ENCODE assay signal across 17 cellular contexts in the genomic region with DNA sequence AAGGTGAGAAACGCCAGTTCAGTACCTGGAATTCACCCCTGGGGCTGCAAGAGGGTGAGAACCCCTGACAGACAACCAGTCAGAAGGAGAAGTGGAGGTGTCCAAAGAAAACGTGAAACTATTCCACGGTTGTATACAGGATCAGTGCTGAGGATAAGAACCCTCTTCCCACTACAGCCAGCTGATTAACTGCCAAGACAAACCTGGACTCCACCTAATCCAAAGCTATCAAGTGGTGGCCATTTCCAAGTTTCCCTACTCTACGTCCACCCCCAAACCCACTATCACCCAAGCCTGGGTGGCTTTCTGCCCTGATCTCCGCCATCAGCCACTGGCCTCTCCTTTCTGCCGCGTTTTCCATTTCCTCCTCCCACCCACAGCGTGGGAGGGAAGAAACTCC.
A peak's percentile ranks its signal among the peaks of the same experiment; 100 is the strongest.
DNase-seq lines count a peak whose midpoint lies in the region; ATAC-seq and TF ChIP-seq lines count a peak whose summit lies in the region.
"Had no signal": no experiment of that assay in that cellular context is flagged by ENCODE, and none has a peak within 500 bp of the region (broad histone marks: within the 10 kb centered on the region; RNA-seq: fewer than 3 reads in every experiment).

No MANE protein-coding gene starts in this region.

- no peak for TF ChIP-seq EP300 in esophagus muscularis mucosa (IDR thresholded peaks at IDR 0.05)

- ATAC-seq in right cardiac atrium = peak; percentile 31 to 78
- no peak for ATAC-seq in stimulated activated effector memory CD8-positive, alpha-beta T cell treated with anti-CD3 and anti-CD28 coated beads, Interleukin-12 subunit alpha, Interleukin-12 subunit beta, amount 100 ng/mL, for 72 hours
- ATAC-seq in HG02840 (IDR thresholded peaks at IDR 0.05; ENCODE audit: low FRiP score, unreplicated experiment) = no peak
- ATAC-seq: A549; CD8-positive, alpha-beta T cell had no signal

- intact Hi-C loops in right cardiac atrium (cut with DNase I) (no loop called here), esophagus muscularis mucosa (cut with DNase I) (no loop called here)

- H3K9me3 Mint-ChIP-seq in stimulated activated effector memory CD8-positive, alpha-beta T cell treated with anti-CD3 and anti-CD28 coated beads, Interleukin-12 subunit alpha, Interleukin-12 subunit beta, amount 100 ng/mL, for 72 hours = no peaks in the 10 kb centered on the region
- H3K9me3 Mint-ChIP-seq: CD4-positive, alpha-beta T cell had no signal

- no peaks in the 10 kb centered on the region for H3K36me3 Mint-ChIP-seq in stimulated activated effector memory CD8-positive, alpha-beta T cell treated with anti-CD3 and anti-CD28 coated beads, Interleukin-12 subunit alpha, Interleukin-12 subunit beta, amount 100 ng/mL, for 72 hours
- H3K36me3 Mint-ChIP-seq: CD8-positive, alpha-beta T cell had no signal

- no peak overlapping the region for H3K27ac ChIP-seq in right cardiac atrium (ENCODE audit: low read length)
- no peak overlapping the region for H3K27ac ChIP-seq in right atrium auricular region
- no peak overlapping the region for H3K27ac ChIP-seq in esophagus muscularis mucosa (replicated peaks in 1 of 4)
- H3K27ac ChIP-seq: 22Rv1; A549; BLaER1 treated with 17β-estradiol and CSF1 and Interleukin-3, amounts not matched to agents 10 nM and 100 nM; C4-2B had no signal

- no peaks in the 10 kb centered on the region for H3K36me3 ChIP-seq in right atrium auricular region
- no peaks in the 10 kb centered on the region for H3K36me3 ChIP-seq in esophagus muscularis mucosa
- H3K36me3 ChIP-seq: BLaER1 treated with 17β-estradiol and CSF1 and Interleukin-3, amounts not matched to agents 10 nM and 100 nM had no signal

- no peak for DNase-seq in right cardiac atrium
- no peak for DNase-seq in right atrium auricular region (ENCODE audit: low spot score)
- peak; percentile 68 for DNase-seq in esophagus muscularis mucosa (ENCODE audit: extremely low spot score)
- no peak for DNase-seq in stimulated activated effector memory CD8-positive, alpha-beta T cell treated with anti-CD3 and anti-CD28 coated beads, Interleukin-12 subunit alpha, Interleukin-12 subunit beta, amount 100 ng/mL, for 72 hours (ENCODE audit: low spot score in 2 of 2)
- DNase-seq: AML-193; Caco-2; Calu3; CD4-positive, alpha-beta T cell; CD8-positive, alpha-beta T cell; DMS79 treated with DMSO at 0.1 percent for 48 hours; GF-D8 had no signal

- peaks cover 15% of the 10 kb centered on the region for H3K4me1 Mint-ChIP-seq in stimulated activated effector memory CD8-positive, alpha-beta T cell treated with anti-CD3 and anti-CD28 coated beads, Interleukin-12 subunit alpha, Interleukin-12 subunit beta, amount 100 ng/mL, for 72 hours
- H3K4me1 Mint-ChIP-seq: B cell had no signal

- H3K9me3 ChIP-seq in right cardiac atrium (ENCODE audit: control insufficient read depth, low read length) = no peaks in the 10 kb centered on the region
- no peaks in the 10 kb centered on the region for H3K9me3 ChIP-seq in right atrium auricular region
- no peaks in the 10 kb centered on the region for H3K9me3 ChIP-seq in esophagus muscularis mucosa

- TF ChIP-seq CTCF in right atrium auricular region (IDR thresholded peaks at IDR 0.05) (no peak), esophagus muscularis mucosa (IDR thresholded peaks at IDR 0.05) (no peak)

- H3K27me3 ChIP-seq in right cardiac atrium (ENCODE audit: control insufficient read depth, insufficient read depth) (no peaks in the 10 kb centered on the region), right atrium auricular region (no peaks in the 10 kb centered on the region), esophagus muscularis mucosa (no peaks in the 10 kb centered on the region)
- H3K27me3 ChIP-seq: BLaER1 treated with 17β-estradiol and CSF1 and Interleukin-3, amounts not matched to agents 10 nM and 100 nM had no signal

- no peak overlapping the region for H3K4me3 Mint-ChIP-seq in stimulated activated effector memory CD8-positive, alpha-beta T cell treated with anti-CD3 and anti-CD28 coated beads, Interleukin-12 subunit alpha, Interleukin-12 subunit beta, amount 100 ng/mL, for 72 hours
- H3K4me3 Mint-ChIP-seq: B cell; CD4-positive, alpha-beta T cell; CD8-positive, alpha-beta T cell had no signal

- H3K4me3 ChIP-seq in right cardiac atrium (ENCODE audit: low read length) (no peak overlapping the region), right atrium auricular region (no peak overlapping the region), esophagus muscularis mucosa (no peak overlapping the region)
- H3K4me3 ChIP-seq: A549; BLaER1 treated with 17β-estradiol and CSF1 and Interleukin-3, amounts not matched to agents 10 nM and 100 nM had no signal

- H3K4me1 ChIP-seq in right cardiac atrium (ENCODE audit: control insufficient read depth, insufficient read depth, low read length) (no peaks in the 10 kb centered on the region), right atrium auricular region (no peaks in the 10 kb centered on the region), esophagus muscularis mucosa (no peaks in the 10 kb centered on the region)

- TF ChIP-seq POLR2A in esophagus muscularis mucosa (IDR thresholded peaks at IDR 0.05; ENCODE audit: low read depth) = no peak

- peak overlapping the region; percentile 75 for H3K27ac Mint-ChIP-seq in stimulated activated effector memory CD8-positive, alpha-beta T cell treated with anti-CD3 and anti-CD28 coated beads, Interleukin-12 subunit alpha, Interleukin-12 subunit beta, amount 100 ng/mL, for 72 hours
- H3K27ac Mint-ChIP-seq: B cell; CD4-positive, alpha-beta T cell; CD8-positive, alpha-beta T cell had no signal

- 83% methylated on average over 8 of the region's 8 CpGs for WGBS in right cardiac atrium
- 88% methylated on average over 8 of the region's 8 CpGs for WGBS in esophagus muscularis mucosa

Comparison
In these comparisons a context has a peak if more than half of its experiments do, and no peak if none do; other contexts are left out.
1. ATAC-seq: peak in right cardiac atrium (2 of 2); none in stimulated activated effector memory CD8-positive, alpha-beta T cell treated with anti-CD3 and anti-CD28 coated beads, Interleukin-12 subunit alpha, Interleukin-12 subunit beta, amount 100 ng/mL, for 72 hours (single experiment) and HG02840 (single experiment).